In the genomic region with DNA sequence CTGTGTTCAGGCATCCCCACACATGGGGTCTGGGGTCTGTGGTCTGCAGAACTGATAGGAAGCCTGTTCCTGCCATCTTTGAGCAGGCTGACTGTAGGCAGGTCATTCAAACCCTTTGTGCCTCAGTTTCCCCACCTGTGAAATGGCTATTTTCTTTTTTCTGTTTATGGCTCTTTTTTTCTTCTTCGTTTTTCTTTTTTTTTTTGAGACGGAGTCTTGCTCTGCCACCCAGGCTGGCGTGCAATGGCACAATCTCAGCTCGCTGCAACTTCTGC, we compare ENCODE assay signal across 20 cellular contexts.
DNase-seq lines count a peak whose midpoint lies in the region; ATAC-seq, FAIRE-seq and TF ChIP-seq lines count a peak whose summit lies in the region.
"Had no signal": no experiment of that assay in that cellular context is flagged by ENCODE, and none has a peak within 500 bp of the region (broad histone marks: within the 10 kb centered on the region; RNA-seq: fewer than 3 reads in every experiment).

No MANE protein-coding gene starts in this region.

- H4K20me1 ChIP-seq in astrocyte (ENCODE audit: insufficient read depth, low read length) (peaks cover 40% of the 10 kb centered on the region), OCI-LY7 (ENCODE audit: insufficient read depth, low read length) (no peaks in the 10 kb centered on the region)

- H3K4me2 ChIP-seq in astrocyte (ENCODE audit: low read length) = peak overlapping the region; percentile 43
- H3K4me2 ChIP-seq in OCI-LY7 (ENCODE audit: low read length) = no peak overlapping the region
- H3K4me2 ChIP-seq: BLaER1, GM23338 had no signal

- BruUV-seq in OCI-LY7 (replicated peaks; lab: Mats Ljungman, UMichigan) = no TSS peak

- peaks cover 5% of the 10 kb centered on the region for H3K4me1 Mint-ChIP-seq in activated T-helper 17 cell treated with anti-CD3 and anti-CD28 coated beads, Interleukin-2, amount 50 U/mL, for 72 hours
- peaks cover 6% of the 10 kb centered on the region for H3K4me1 Mint-ChIP-seq in astrocyte (ENCODE audit: low read depth, unreplicated experiment)

- H3K9ac ChIP-seq in astrocyte (ENCODE audit: low read length) (no peak overlapping the region), stomach smooth muscle (ENCODE audit: low read length in 2 of 2) (peak overlapping the region; percentile 33 to 58)
- H3K9ac ChIP-seq: BLaER1 had no signal

- intact Hi-C loops in right lobe of liver (cut with DNase I) = no loop called here
- intact Hi-C loops in OCI-LY7 (cut with micrococcal nuclease; ENCODE audit: unreplicated experiment) = no loop called here

- peaks cover under 1% of the 10 kb centered on the region for H3K36me3 Mint-ChIP-seq in activated T-helper 17 cell treated with anti-CD3 and anti-CD28 coated beads, Interleukin-2, amount 50 U/mL, for 72 hours (ENCODE audit: low read depth)
- H3K36me3 Mint-ChIP-seq in astrocyte (ENCODE audit: low read depth, unreplicated experiment) = no peaks in the 10 kb centered on the region

- CTCF ChIA-PET in OCI-LY7 (lab: Charles Lee; ENCODE audit: unreplicated experiment) = no interaction called here

- H3K79me2 ChIP-seq in astrocyte (ENCODE audit: insufficient read depth, low read length) = no peaks in the 10 kb centered on the region
- H3K79me2 ChIP-seq in OCI-LY7 (ENCODE audit: insufficient read depth, low read depth, low read length) = no peaks in the 10 kb centered on the region

- no peak overlapping the region for H3K4me3 Mint-ChIP-seq in activated T-helper 17 cell treated with anti-CD3 and anti-CD28 coated beads, Interleukin-2, amount 50 U/mL, for 72 hours
- H3K4me3 Mint-ChIP-seq in astrocyte (ENCODE audit: unreplicated experiment) = no peak overlapping the region
- H3K4me3 Mint-ChIP-seq: CD4-positive, alpha-beta T cell; GM23338 had no signal

- FAIRE-seq in astrocyte (lab: Jason Lieb, UNC) = no peak
- FAIRE-seq: GM12891 had no signal

- no peak for TF ChIP-seq POLR2A in right lobe of liver (IDR thresholded peaks at IDR 0.05)

- no peaks in the 10 kb centered on the region for H3K9me2 ChIP-seq in OCI-LY7 (ENCODE audit: insufficient read depth, low read length)

- H3K4me1 ChIP-seq in astrocyte (ENCODE audit: insufficient read depth, low read length) (peaks cover 11% of the 10 kb centered on the region), right lobe of liver (peaks cover 0 to 49% (median 20%) of the 10 kb centered on the region in 4 donors), stomach smooth muscle (ENCODE audit: control insufficient read depth, insufficient read depth, low read length) (peaks cover 53% of the 10 kb centered on the region), OCI-LY7 (ENCODE audit: insufficient read depth, low read length, poor library complexity, severe bottlenecking) (peaks cover 12% of the 10 kb centered on the region)
- H3K4me1 ChIP-seq: HAP-1 had no signal

- no peaks in the 10 kb centered on the region for H3K9me3 ChIP-seq in astrocyte (ENCODE audit: insufficient read depth, low read depth, low read length)
- H3K9me3 ChIP-seq in right lobe of liver = no peaks in the 10 kb centered on the region
- H3K9me3 ChIP-seq in stomach smooth muscle (ENCODE audit: control insufficient read depth in 2 of 2, low read length in 2 of 2) = no peaks in the 10 kb centered on the region
- no peaks in the 10 kb centered on the region for H3K9me3 ChIP-seq in OCI-LY7 (ENCODE audit: low read length)
- H3K9me3 ChIP-seq: BLaER1, HAP-1 had no signal

- H3K27me3 ChIP-seq in astrocyte (ENCODE audit: insufficient read depth, low read length) = peaks cover 3% of the 10 kb centered on the region
- no peaks in the 10 kb centered on the region for H3K27me3 ChIP-seq in right lobe of liver
- no peaks in the 10 kb centered on the region for H3K27me3 ChIP-seq in stomach smooth muscle (ENCODE audit: control insufficient read depth in 1 of 2, insufficient read depth in 2 of 2, low read length in 2 of 2)
- H3K27me3 ChIP-seq: BLaER1 had no signal

- H3K27ac ChIP-seq in astrocyte (ENCODE audit: low read depth, low read length) (no peak overlapping the region), right lobe of liver (peak overlapping the region in 2 of 3 donors; percentile 62 to 93), stomach smooth muscle (ENCODE audit: low read length) (peak overlapping the region; percentile 95), OCI-LY7 (ENCODE audit: low read depth, low read length, poor library complexity, severe bottlenecking) (no peak overlapping the region)
- H3K27ac ChIP-seq: HL-60 had no signal

- DNase-seq in astrocyte (ENCODE audit: low read depth) (no peak), right lobe of liver (no peak), OCI-LY7 (ENCODE audit: low spot score) (no peak)
- DNase-seq: ACHN; CD4-positive, alpha-beta T cell; DND-41; KG1; NCI-H1436; NCI-H187 treated with DMSO at 0.1 percent for 48 hours; NCI-H2227 treated with DMSO at 0.1 percent for 48 hours; NCI-H510A had no signal

- H3K9me3 Mint-ChIP-seq in activated T-helper 17 cell treated with anti-CD3 and anti-CD28 coated beads, Interleukin-2, amount 50 U/mL, for 72 hours = no peaks in the 10 kb centered on the region
- no peaks in the 10 kb centered on the region for H3K9me3 Mint-ChIP-seq in astrocyte (ENCODE audit: unreplicated experiment)
- H3K9me3 Mint-ChIP-seq: CD4-positive, alpha-beta T cell; GM23338 had no signal

- no peaks in the 10 kb centered on the region for H3K27me3 Mint-ChIP-seq in activated T-helper 17 cell treated with anti-CD3 and anti-CD28 coated beads, Interleukin-2, amount 50 U/mL, for 72 hours
- H3K27me3 Mint-ChIP-seq in astrocyte (ENCODE audit: low read depth, unreplicated experiment) = peaks cover 4% of the 10 kb centered on the region
- H3K27me3 Mint-ChIP-seq: CD4-positive, alpha-beta T cell had no signal

- 100% methylated on average over 1 of the region's 4 CpGs for WGBS in right lobe of liver (ENCODE audit: insufficient coverage, low coverage, low lambda C conversion rate, missing lambda C conversion rate)

- H2AFZ ChIP-seq in astrocyte (ENCODE audit: low read depth, low read length) (no peak overlapping the region), OCI-LY7 (ENCODE audit: low read length) (no peak overlapping the region)
- H2AFZ ChIP-seq: GM23338 had no signal

- no peak for TF ChIP-seq CTCF in astrocyte (IDR thresholded peaks at IDR 0.05; ENCODE audit: insufficient read depth, low read depth, low read length)
- no peak for TF ChIP-seq CTCF in right lobe of liver (IDR thresholded peaks at IDR 0.05)
- no peak for TF ChIP-seq CTCF in OCI-LY7 (conservative IDR thresholded peaks at IDR 0.05; ENCODE audit: low read length)

- no peaks in the 10 kb centered on the region for H3K36me3 ChIP-seq in astrocyte (ENCODE audit: insufficient read depth, low read length)
- H3K36me3 ChIP-seq in right lobe of liver = peaks cover 0 to 37% (median 7%) of the 10 kb centered on the region in 4 donors
- H3K36me3 ChIP-seq in stomach smooth muscle (ENCODE audit: control insufficient read depth in 2 of 2, insufficient read depth in 2 of 2, low read length in 2 of 2) = peaks cover 0 to 3% of the 10 kb centered on the region in 2 donors
- H3K36me3 ChIP-seq in OCI-LY7 (ENCODE audit: insufficient read depth, low read length) = no peaks in the 10 kb centered on the region
- H3K36me3 ChIP-seq: HAP-1 had no signal

- ATAC-seq in activated T-helper 17 cell treated with anti-CD3 and anti-CD28 coated beads, Interleukin-2, amount 50 U/mL, for 72 hours (replicated peaks) = no peak
- ATAC-seq in right lobe of liver (no peak), GM19395 (IDR thresholded peaks at IDR 0.05; ENCODE audit: unreplicated experiment) (no peak), GM18517 (IDR thresholded peaks at IDR 0.05; ENCODE audit: unreplicated experiment) (no peak)

- POLR2A ChIA-PET in OCI-LY7 (lab: Charles Lee) = no interaction called here

- H3K4me3 ChIP-seq in astrocyte (ENCODE audit: insufficient read depth, low read depth, low read length) (no peak overlapping the region), right lobe of liver (no peak overlapping the region), stomach smooth muscle (ENCODE audit: low read length in 2 of 2) (peak overlapping the region; percentile 47 to 57), OCI-LY7 (ENCODE audit: low read depth, low read length, poor library complexity, severe bottlenecking) (no peak overlapping the region)
- H3K4me3 ChIP-seq: BLaER1, GM23338, HAP-1 had no signal

- peak overlapping the region; percentile 66 for H3K27ac Mint-ChIP-seq in activated T-helper 17 cell treated with anti-CD3 and anti-CD28 coated beads, Interleukin-2, amount 50 U/mL, for 72 hours
- no peak overlapping the region for H3K27ac Mint-ChIP-seq in astrocyte (ENCODE audit: unreplicated experiment)
- H3K27ac Mint-ChIP-seq: CD4-positive, alpha-beta T cell; GM23338 had no signal

Comparison
In these comparisons a context has a peak if more than half of its experiments do, and no peak if none do; other contexts are left out.
1. H3K27ac ChIP-seq: peak in right lobe of liver (2 of 3) and stomach smooth muscle (single experiment); none in astrocyte (single experiment) and OCI-LY7 (single experiment).
2. H3K4me3 ChIP-seq: peak in stomach smooth muscle (2 of 2); none in astrocyte (single experiment), right lobe of liver (0 of 3) and OCI-LY7 (single experiment).